20 cellular contexts compared by ENCODE assay signal in genomic region chr11:114617157-114618124, GRCh38. TPM values are rescaled to one million over a fixed set of nuclear protein-coding genes. Genes with fewer than 3 reads are reported as not detected.
A peak's percentile ranks its signal among the peaks of the same experiment; 100 is the strongest.
DNase-seq lines count a peak whose midpoint lies in the region; ATAC-seq, FAIRE-seq and TF ChIP-seq lines count a peak whose summit lies in the region.
"Had no signal": no experiment of that assay in that cellular context is flagged by ENCODE, and none has a peak within 500 bp of the region (broad histone marks: within the 10 kb centered on the region; RNA-seq: fewer than 3 reads in every experiment).

No MANE protein-coding gene starts in this region.

- TF ChIP-seq EP300 in esophagus muscularis mucosa (IDR thresholded peaks at IDR 0.05) = no peak

- FAIRE-seq in GM12891 (lab: Jason Lieb, UNC) (no peak), HTR-8/SVneo (lab: Jason Lieb, UNC) (peak; percentile 48)
- FAIRE-seq: A204.1, G401.6, H54 had no signal

- ATAC-seq in HG03175 (IDR thresholded peaks at IDR 0.05; ENCODE audit: unreplicated experiment) = no peak
- ATAC-seq in stimulated activated naive CD8-positive, alpha-beta T cell treated with anti-CD3 and anti-CD28 coated beads, Interleukin-15, Interleukin-2, amounts not matched to agents 100 U/mL and 50 U/mL, for 24 hours = no peak
- ATAC-seq in HG03139 (IDR thresholded peaks at IDR 0.05; ENCODE audit: unreplicated experiment) = no peak
- ATAC-seq: GM23338 had no signal

- TF ChIP-seq CTCF in esophagus muscularis mucosa (IDR thresholded peaks at IDR 0.05) = no peak

- no peaks in the 10 kb centered on the region for H3K4me1 ChIP-seq in esophagus muscularis mucosa
- H3K4me1 ChIP-seq: BE2C had no signal

- intact Hi-C loops in esophagus muscularis mucosa (cut with DNase I) = loop anchor here (10.0 kb wide), 1 partner anchor 273 kb away; no protein-coding TSS in a partner anchor

- no peaks in the 10 kb centered on the region for H3K36me3 ChIP-seq in esophagus muscularis mucosa
- H3K36me3 ChIP-seq: BE2C had no signal

- DNase-seq in GM12891 (ENCODE audit: insufficient read length, low spot score) (no peak), HTR-8/SVneo (ENCODE audit: insufficient read length, low spot score) (no peak), esophagus muscularis mucosa (ENCODE audit: extremely low spot score) (peak; percentile 78)
- no peak for DNase-seq in stimulated activated naive CD8-positive, alpha-beta T cell treated with anti-CD3 and anti-CD28 coated beads, Interleukin-15, Interleukin-2, amounts not matched to agents 100 U/mL and 50 U/mL, for 24 hours
- DNase-seq: ACHN; BE2C; C1 segment of cervical spinal cord; CD4-positive, CD25-positive, alpha-beta regulatory T cell; CD8-positive, alpha-beta memory T cell; COR-L47; DMS 273 treated with DMSO at 0.1 percent for 48 hours; DMS53; HCEC 1CT; KG1 had no signal

- TF ChIP-seq POLR2A in GM12891 (IDR thresholded peaks at IDR 0.05; ENCODE audit: low read depth, low read length) = no peak
- TF ChIP-seq POLR2A in esophagus muscularis mucosa (IDR thresholded peaks at IDR 0.05; ENCODE audit: low read depth) = no peak

- WGBS in esophagus muscularis mucosa = 93% methylated on average over 29 of the region's 29 CpGs

- no peak overlapping the region for H3K4me3 ChIP-seq in esophagus muscularis mucosa
- H3K4me3 ChIP-seq: GM23338 had no signal

- H3K9me3 ChIP-seq in esophagus muscularis mucosa = no peaks in the 10 kb centered on the region

- no peaks in the 10 kb centered on the region for H3K27me3 ChIP-seq in esophagus muscularis mucosa
- H3K27me3 ChIP-seq: BE2C had no signal

- H3K27ac ChIP-seq in esophagus muscularis mucosa (replicated peaks in 1 of 4) = no peak overlapping the region

TF ChIP-seq in GM12891, 5 proteins besides CTCF, POLR2A, EP300 and RAD21:
- no peak for TF ChIP-seq TAF1 (IDR thresholded peaks at IDR 0.05; ENCODE audit: low read depth, low read length)
- peak; percentile 44 for TF ChIP-seq POU2F2 (IDR thresholded peaks at IDR 0.05; ENCODE audit: low read depth, low read length)

RNA-seq across cellular contexts. Expression of gene NXPE4, which starts 21.9 kb away (rescaled TPM):
- polyA plus RNA-seq in GM12891 (2012; ENCODE audit: low read depth, missing spikeins) = not detected
- not detected for total RNA-seq in esophagus muscularis mucosa
- total RNA-seq: CD4-positive, CD25-positive, alpha-beta regulatory T cell; CD8-positive, alpha-beta memory T cell; GM23338 had no signal
- polyA plus RNA-seq: CD4-positive, CD25-positive, alpha-beta regulatory T cell; CD8-positive, alpha-beta memory T cell; GM23338 had no signal

RNA-seq across cellular contexts. Expression of gene NXPE1, which starts 57.8 kb away (rescaled TPM):
- not detected for polyA plus RNA-seq in GM12891 (2012; ENCODE audit: low read depth, missing spikeins)
- total RNA-seq in esophagus muscularis mucosa = not detected
- total RNA-seq: CD4-positive, CD25-positive, alpha-beta regulatory T cell; CD8-positive, alpha-beta memory T cell; GM23338 had no signal
- polyA plus RNA-seq: CD4-positive, CD25-positive, alpha-beta regulatory T cell; CD8-positive, alpha-beta memory T cell; GM23338 had no signal
